In the genomic region with DNA sequence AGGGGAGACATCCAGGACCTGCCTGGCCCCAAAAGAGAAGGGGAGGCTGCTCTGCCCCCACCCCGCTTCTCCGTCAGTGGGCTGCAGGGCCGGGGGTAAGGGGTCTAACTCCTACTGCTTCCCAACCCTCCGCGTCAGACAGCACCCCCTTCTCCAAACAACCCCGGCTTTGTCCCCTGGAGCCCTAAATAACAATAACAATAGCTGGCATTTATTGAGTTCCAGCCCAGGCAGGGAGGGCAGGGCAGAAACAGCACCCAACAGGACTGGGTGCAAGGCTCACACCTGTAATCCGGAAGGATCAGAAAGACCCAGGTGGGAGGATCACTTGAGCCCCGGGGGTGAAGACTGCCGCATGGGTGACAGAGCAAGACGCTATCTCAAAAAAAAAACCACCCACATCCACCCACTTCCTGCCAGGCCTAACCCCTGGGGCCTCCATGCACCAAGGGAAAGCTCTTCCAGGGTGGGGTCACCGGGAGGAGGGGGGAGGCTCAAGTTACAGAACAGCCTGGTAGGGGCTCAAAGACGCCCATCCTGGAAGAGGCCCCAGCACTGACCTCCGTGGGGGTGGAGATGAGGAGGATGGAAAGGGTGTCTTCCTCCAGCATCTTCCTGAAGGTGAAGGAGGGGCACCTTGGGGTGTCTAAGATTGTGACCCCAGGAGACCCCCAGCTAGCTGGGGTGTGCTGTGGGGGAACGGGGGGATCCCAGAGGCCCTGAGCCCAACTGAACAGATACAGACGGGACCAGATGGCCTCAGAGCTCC, we compare ENCODE assay signal across 1 cellular context.
TF ChIP-seq lines count a peak whose summit lies in the region.

No MANE protein-coding gene starts in this region.

TF ChIP-seq in SK-N-SH, 30 proteins besides CTCF, POLR2A, EP300 and RAD21:
- TF ChIP-seq FOSL2 (IDR thresholded peaks at IDR 0.05; ENCODE audit: borderline replicate concordance, low read depth): no peak
- TF ChIP-seq RCOR1 (IDR thresholded peaks at IDR 0.05; ENCODE audit: low read length): no peak
- TF ChIP-seq RXRA (IDR thresholded peaks at IDR 0.05; ENCODE audit: borderline replicate concordance, low read depth): no peak
- TF ChIP-seq GATA2 (CRISPR knock-in tag; IDR thresholded peaks at IDR 0.05): no peak
- TF ChIP-seq EZH2phosphoT487 (IDR thresholded peaks at IDR 0.05; ENCODE audit: borderline replicate concordance, low read depth): no peak
- TF ChIP-seq, protein P1, sequence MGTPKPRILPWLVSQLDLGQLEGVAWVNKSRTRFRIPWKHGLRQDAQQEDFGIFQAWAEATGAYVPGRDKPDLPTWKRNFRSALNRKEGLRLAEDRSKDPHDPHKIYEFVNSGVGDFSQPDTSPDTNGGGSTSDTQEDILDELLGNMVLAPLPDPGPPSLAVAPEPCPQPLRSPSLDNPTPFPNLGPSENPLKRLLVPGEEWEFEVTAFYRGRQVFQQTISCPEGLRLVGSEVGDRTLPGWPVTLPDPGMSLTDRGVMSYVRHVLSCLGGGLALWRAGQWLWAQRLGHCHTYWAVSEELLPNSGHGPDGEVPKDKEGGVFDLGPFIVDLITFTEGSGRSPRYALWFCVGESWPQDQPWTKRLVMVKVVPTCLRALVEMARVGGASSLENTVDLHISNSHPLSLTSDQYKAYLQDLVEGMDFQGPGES (IDR thresholded peaks at IDR 0.05; ENCODE audit: low read depth, low read length): no peak
- no peak for TF ChIP-seq FOXM1 (IDR thresholded peaks at IDR 0.05; ENCODE audit: low read depth)
- TF ChIP-seq, protein P2, sequence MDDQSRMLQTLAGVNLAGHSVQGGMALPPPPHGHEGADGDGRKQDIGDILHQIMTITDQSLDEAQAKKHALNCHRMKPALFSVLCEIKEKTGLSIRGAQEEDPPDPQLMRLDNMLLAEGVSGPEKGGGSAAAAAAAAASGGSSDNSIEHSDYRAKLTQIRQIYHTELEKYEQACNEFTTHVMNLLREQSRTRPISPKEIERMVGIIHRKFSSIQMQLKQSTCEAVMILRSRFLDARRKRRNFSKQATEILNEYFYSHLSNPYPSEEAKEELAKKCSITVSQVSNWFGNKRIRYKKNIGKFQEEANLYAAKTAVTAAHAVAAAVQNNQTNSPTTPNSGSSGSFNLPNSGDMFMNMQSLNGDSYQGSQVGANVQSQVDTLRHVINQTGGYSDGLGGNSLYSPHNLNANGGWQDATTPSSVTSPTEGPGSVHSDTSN (IDR thresholded peaks at IDR 0.05): no peak
- TF ChIP-seq TCF12 (IDR thresholded peaks at IDR 0.05): no peak
- TF ChIP-seq RFX5 (IDR thresholded peaks at IDR 0.05; ENCODE audit: low read length): no peak
- TF ChIP-seq, protein P3, sequence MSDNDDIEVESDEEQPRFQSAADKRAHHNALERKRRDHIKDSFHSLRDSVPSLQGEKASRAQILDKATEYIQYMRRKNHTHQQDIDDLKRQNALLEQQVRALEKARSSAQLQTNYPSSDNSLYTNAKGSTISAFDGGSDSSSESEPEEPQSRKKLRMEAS (IDR thresholded peaks at IDR 0.05; ENCODE audit: low read depth): no peak
- TF ChIP-seq TAF1 (IDR thresholded peaks at IDR 0.05; ENCODE audit: borderline replicate concordance, low read depth, low read length): no peak
- no peak for TF ChIP-seq MEF2A (IDR thresholded peaks at IDR 0.05; ENCODE audit: borderline replicate concordance, low read depth)
- no peak for TF ChIP-seq NFIC (IDR thresholded peaks at IDR 0.05; ENCODE audit: borderline replicate concordance)
- TF ChIP-seq, protein P4, sequence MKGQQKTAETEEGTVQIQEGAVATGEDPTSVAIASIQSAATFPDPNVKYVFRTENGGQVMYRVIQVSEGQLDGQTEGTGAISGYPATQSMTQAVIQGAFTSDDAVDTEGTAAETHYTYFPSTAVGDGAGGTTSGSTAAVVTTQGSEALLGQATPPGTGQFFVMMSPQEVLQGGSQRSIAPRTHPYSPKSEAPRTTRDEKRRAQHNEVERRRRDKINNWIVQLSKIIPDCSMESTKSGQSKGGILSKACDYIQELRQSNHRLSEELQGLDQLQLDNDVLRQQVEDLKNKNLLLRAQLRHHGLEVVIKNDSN (IDR thresholded peaks at IDR 0.05; ENCODE audit: borderline replicate concordance, low read depth): no peak
- TF ChIP-seq GABPA (IDR thresholded peaks at IDR 0.05; ENCODE audit: low read depth): no peak
- no peak for TF ChIP-seq NRF1 (IDR thresholded peaks at IDR 0.05; ENCODE audit: low read depth, low read length)
- TF ChIP-seq YY1 (IDR thresholded peaks at IDR 0.05; ENCODE audit: low read depth): no peak
TF ChIP-seq in SK-N-SH: peak in this region for 0.
